Comparison of ENCODE assay signal across 21 cellular contexts in genomic region chr3:186616299-186616617, GRCh38. TPM values are rescaled to one million over a fixed set of nuclear protein-coding genes. Genes with fewer than 3 reads are reported as not detected.
"Had no signal": no experiment of that assay in that cellular context is flagged by ENCODE, and none has a peak within 500 bp of the region (broad histone marks: within the 10 kb centered on the region; RNA-seq: fewer than 3 reads in every experiment).

No MANE protein-coding gene starts in this region.

- H3K9me3 Mint-ChIP-seq: activated B cell treated with CpG ODN at 0.5 μM for 24 hours; activated CD4-positive, alpha-beta T cell treated with anti-CD3 and anti-CD28 coated beads, Interleukin-2, amount 10 ng/mL, durations not matched to agents 24 days and 14 days; activated naive CD4-positive, alpha-beta T cell treated with anti-CD3 and anti-CD28 coated beads, Interleukin-2, amount 50 U/mL, for 24 hours; activated T-cell treated with anti-CD3 and anti-CD28 coated beads, Interleukin-2, amount 50 U/mL, for 4 hours; naive thymus-derived CD8-positive, alpha-beta T cell; stimulated activated naive B cell treated with anti-CD40 and anti-IgM and Interleukin-4, amounts not matched to agents 10 μg/mL and 1 μg/mL and 100 μg/mL, for 72 hours had no signal

- H3K36me3 ChIP-seq: adrenal gland, breast epithelium, lower lobe of right lung, neutrophil, pancreas, sigmoid colon, thoracic aorta, upper lobe of left lung had no signal

- DNase-seq: activated B cell treated with CpG ODN at 0.5 μM for 24 hours; activated CD8-positive, alpha-beta memory T cell treated with anti-CD3 and anti-CD28 coated beads, Interleukin-2, amount 50 U/mL, for 4 hours; activated T-cell treated with anti-CD3 and anti-CD28 coated beads, Interleukin-2, amount 50 U/mL, for 4 hours; cortex of kidney; effector CD4-positive, alpha-beta T cell; T-helper 9 cell had no signal

- H3K27me3 ChIP-seq: adrenal gland, pancreas, upper lobe of left lung had no signal

- H3K9me3 ChIP-seq: adrenal gland, breast epithelium, lower lobe of right lung, neutrophil, pancreas, sigmoid colon, thoracic aorta, upper lobe of left lung had no signal

- H3K27ac ChIP-seq: adrenal gland, breast epithelium, lower lobe of right lung, neutrophil, pancreas, thoracic aorta had no signal

- H3K36me3 Mint-ChIP-seq: activated naive CD4-positive, alpha-beta T cell treated with anti-CD3 and anti-CD28 coated beads, Interleukin-2, amount 50 U/mL, for 24 hours; naive thymus-derived CD8-positive, alpha-beta T cell had no signal

- H3K27ac Mint-ChIP-seq: activated B cell treated with CpG ODN at 0.5 μM for 24 hours had no signal

- H3K4me3 ChIP-seq: adrenal gland, lower lobe of right lung, upper lobe of left lung had no signal

- H3K4me1 ChIP-seq: adrenal gland, breast epithelium had no signal

RNA-seq across cellular contexts. Expression of gene AHSG, which starts 3.4 kb away (rescaled TPM):
- total RNA-seq: activated B cell treated with CpG ODN at 0.5 μM for 24 hours; activated CD4-positive, alpha-beta T cell treated with anti-CD3 and anti-CD28 coated beads, Interleukin-2, amount 10 ng/mL, durations not matched to agents 24 days and 14 days; astrocyte; breast epithelium; frontal cortex; lower lobe of right lung; mesenteric fat pad; naive thymus-derived CD8-positive, alpha-beta T cell; sigmoid colon; thoracic aorta had no signal

RNA-seq across cellular contexts. Expression of gene FETUB, which starts 23.9 kb away (rescaled TPM):
- total RNA-seq: activated B cell treated with CpG ODN at 0.5 μM for 24 hours; activated CD4-positive, alpha-beta T cell treated with anti-CD3 and anti-CD28 coated beads, Interleukin-2, amount 10 ng/mL, durations not matched to agents 24 days and 14 days; activated T-cell treated with anti-CD3 and anti-CD28 coated beads, Interleukin-2, amount 50 U/mL, for 4 hours; adrenal gland; astrocyte; breast epithelium; frontal cortex; lower lobe of right lung; mesenteric fat pad; naive thymus-derived CD8-positive, alpha-beta T cell; pancreas; sigmoid colon; thoracic aorta; upper lobe of left lung had no signal

RNA-seq across cellular contexts. Expression of gene HRG, which starts 49.6 kb away (rescaled TPM):
- total RNA-seq: activated B cell treated with CpG ODN at 0.5 μM for 24 hours; activated CD4-positive, alpha-beta T cell treated with anti-CD3 and anti-CD28 coated beads, Interleukin-2, amount 10 ng/mL, durations not matched to agents 24 days and 14 days; activated T-cell treated with anti-CD3 and anti-CD28 coated beads, Interleukin-2, amount 50 U/mL, for 4 hours; astrocyte; breast epithelium; frontal cortex; lower lobe of right lung; mesenteric fat pad; naive thymus-derived CD8-positive, alpha-beta T cell; sigmoid colon; thoracic aorta had no signal
